ENCODE assay signal across 19 cellular contexts in genomic region chr12:31220061-31220460, GRCh38.
"Had no signal": no experiment of that assay in that cellular context is flagged by ENCODE, and none has a peak within 500 bp of the region (broad histone marks: within the 10 kb centered on the region; RNA-seq: fewer than 3 reads in every experiment).

No MANE protein-coding gene starts in this region.

- H3K9me3 ChIP-seq: lower lobe of right lung, thyroid gland had no signal

- H3K36me3 ChIP-seq: lower lobe of right lung, thyroid gland had no signal

- H3K4me1 ChIP-seq: lower lobe of right lung had no signal

- H3K4me3 ChIP-seq: lower lobe of right lung, thyroid gland had no signal

- H3K27ac ChIP-seq: lower lobe of right lung, thyroid gland, VCaP had no signal

- DNase-seq: activated CD4-positive, alpha-beta T cell treated with anti-CD3 and anti-CD28 coated beads, Interleukin-2, amount 10 ng/mL, durations not matched to agents 7 days and 5 days; activated CD4-positive, CD25-positive, alpha-beta regulatory T cell treated with anti-CD3 and anti-CD28 coated beads, Interleukin-2, amount 50 U/mL, for 72 hours; activated CD8-positive, alpha-beta memory T cell treated with anti-CD3 and anti-CD28 coated beads, Interleukin-2, amount 10 ng/mL, durations not matched to agents 7 days and 5 days; activated CD8-positive, alpha-beta T cell treated with anti-CD3 and anti-CD28 coated beads for 36 hours; activated gamma-delta T cell; activated naive CD4-positive, alpha-beta T cell treated with anti-CD3 and anti-CD28 coated beads, Interleukin-2, amount 50 U/mL, for 16 hours; activated naive CD8-positive, alpha-beta T cell treated with anti-CD3 and anti-CD28 coated beads, Interleukin-2, amount 50 U/mL, for 24 hours; central memory CD4-positive, alpha-beta T cell; dermis blood vessel endothelial cell; effector CD8-positive, alpha-beta T cell; glutamatergic neuron; hippocampal formation; naive thymus-derived CD8-positive, alpha-beta T cell; retina; stimulated activated CD4-positive, alpha-beta T cell treated with anti-CD3 and anti-CD28 coated beads, Interleukin-1b, Interleukin-23, amount 100 ng/mL, for 48 hours; thyroid gland had no signal

- H3K27me3 ChIP-seq: thyroid gland had no signal

- ATAC-seq: activated CD8-positive, alpha-beta memory T cell treated with anti-CD3 and anti-CD28 coated beads, Interleukin-2, amount 10 ng/mL, durations not matched to agents 7 days and 5 days; activated CD8-positive, alpha-beta T cell treated with anti-CD3 and anti-CD28 coated beads for 36 hours; activated naive CD8-positive, alpha-beta T cell treated with anti-CD3 and anti-CD28 coated beads, Interleukin-2, amount 50 U/mL, for 24 hours; esophagus mucosa; lower lobe of right lung; naive thymus-derived CD8-positive, alpha-beta T cell had no signal
